8 cellular contexts compared by ENCODE assay signal in the genomic region with DNA sequence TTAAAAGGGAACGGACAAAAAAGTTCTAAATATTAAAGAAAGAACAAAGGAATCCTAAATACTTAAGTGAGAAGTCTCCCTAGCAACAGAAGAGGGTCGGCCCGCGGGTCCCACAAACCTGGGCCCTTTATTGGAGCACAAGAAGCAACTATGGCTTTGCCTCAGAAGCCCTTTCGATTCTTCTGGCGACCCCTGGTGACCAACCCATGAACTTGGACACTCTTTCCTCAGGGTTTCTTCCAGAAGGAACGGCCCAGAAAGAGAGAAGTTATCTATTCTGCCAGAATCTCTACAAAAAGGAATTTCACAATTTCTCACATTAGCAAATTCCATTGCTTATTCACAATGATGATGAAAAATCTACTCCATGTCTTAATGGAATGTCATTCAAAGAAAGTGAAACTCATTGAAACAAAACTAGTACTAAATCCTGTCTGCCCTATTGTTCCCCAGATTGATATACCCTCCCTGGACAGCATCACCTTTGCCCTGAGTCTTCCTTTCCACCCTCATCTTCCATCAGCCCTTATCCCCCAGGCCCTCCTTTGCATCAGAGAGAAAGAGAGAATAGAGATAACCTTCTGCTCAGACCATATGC. TPM values are rescaled to one million over a fixed set of nuclear protein-coding genes. Genes with fewer than 3 reads are reported as not detected.
DNase-seq lines count a peak whose midpoint lies in the region; ATAC-seq, FAIRE-seq and TF ChIP-seq lines count a peak whose summit lies in the region.

No MANE protein-coding gene starts in this region.

- H3K27ac Mint-ChIP-seq in stimulated activated effector memory CD8-positive, alpha-beta T cell treated with anti-CD3 and anti-CD28 coated beads, Interleukin-12 subunit alpha, Interleukin-12 subunit beta, amount 100 ng/mL, for 72 hours, result no peak overlapping the region

- H3K36me3 Mint-ChIP-seq in stimulated activated effector memory CD8-positive, alpha-beta T cell treated with anti-CD3 and anti-CD28 coated beads, Interleukin-12 subunit alpha, Interleukin-12 subunit beta, amount 100 ng/mL, for 72 hours, result no peaks in the 10 kb centered on the region

- no peaks in the 10 kb centered on the region for H3K4me1 Mint-ChIP-seq in stimulated activated effector memory CD8-positive, alpha-beta T cell treated with anti-CD3 and anti-CD28 coated beads, Interleukin-12 subunit alpha, Interleukin-12 subunit beta, amount 100 ng/mL, for 72 hours

- no peaks in the 10 kb centered on the region for H3K27me3 ChIP-seq in bronchial epithelial cell (ENCODE audit: control insufficient read depth, insufficient read depth, low read length)
- no peaks in the 10 kb centered on the region for H3K27me3 ChIP-seq in kidney epithelial cell (ENCODE audit: control insufficient read depth, insufficient read depth, low read length)

- H3K4me3 ChIP-seq in bronchial epithelial cell (ENCODE audit: low read depth, low read length) (no peak overlapping the region), kidney epithelial cell (ENCODE audit: low read depth, low read length) (no peak overlapping the region)

- FAIRE-seq in RCC 7860 (lab: Jason Lieb, UNC) (no peak), bronchial epithelial cell (lab: Jason Lieb, UNC) (no peak)

- DNase-seq in EH (ENCODE audit: low read depth) (peak; percentile 61), HT1080 (ENCODE audit: low read depth) (peak; percentile 34), RCC 7860 (ENCODE audit: low spot score) (peak; percentile 34), bronchial epithelial cell (ENCODE audit: low read depth) (peak; percentile 33), kidney epithelial cell (ENCODE audit: low read depth) (no peak)
- DNase-seq in stimulated activated effector memory CD8-positive, alpha-beta T cell treated with anti-CD3 and anti-CD28 coated beads, Interleukin-12 subunit alpha, Interleukin-12 subunit beta, amount 100 ng/mL, for 72 hours (ENCODE audit: low spot score in 2 of 2), result peak in 1 of 2 donors; percentile 63
- no peak for DNase-seq in activated effector memory CD4-positive, alpha-beta T cell treated with Interleukin-2 at 50 U/mL for 16 hours
- DNase-seq in activated CD4-positive, CD25-positive, alpha-beta regulatory T cell (lab: John Stamatoyannopoulos, UW), result no peak

- no peaks in the 10 kb centered on the region for H3K36me3 ChIP-seq in bronchial epithelial cell (ENCODE audit: control insufficient read depth, insufficient read depth, low read length)
- no peaks in the 10 kb centered on the region for H3K36me3 ChIP-seq in kidney epithelial cell (ENCODE audit: control insufficient read depth, insufficient read depth, low read length)

- TF ChIP-seq CTCF in bronchial epithelial cell (IDR thresholded peaks at IDR 0.05; ENCODE audit: insufficient read depth, low read length, severe bottlenecking) (peak; percentile 68), kidney epithelial cell (IDR thresholded peaks at IDR 0.05; ENCODE audit: insufficient read depth, low read length, poor library complexity, severe bottlenecking) (peak; percentile 79)

- no peaks in the 10 kb centered on the region for H3K9me3 Mint-ChIP-seq in stimulated activated effector memory CD8-positive, alpha-beta T cell treated with anti-CD3 and anti-CD28 coated beads, Interleukin-12 subunit alpha, Interleukin-12 subunit beta, amount 100 ng/mL, for 72 hours

- ATAC-seq in stimulated activated effector memory CD8-positive, alpha-beta T cell treated with anti-CD3 and anti-CD28 coated beads, Interleukin-12 subunit alpha, Interleukin-12 subunit beta, amount 100 ng/mL, for 72 hours, result peak; percentile 42

- H3K4me3 Mint-ChIP-seq in stimulated activated effector memory CD8-positive, alpha-beta T cell treated with anti-CD3 and anti-CD28 coated beads, Interleukin-12 subunit alpha, Interleukin-12 subunit beta, amount 100 ng/mL, for 72 hours, result no peak overlapping the region

RNA-seq across cellular contexts. Expression of a gene that starts 43.7 kb away (rescaled TPM):
- total RNA-seq in HT1080 (2014; rRNA removed; shearing (Covaris generic)), result 0.50 and 0.90 TPM in 2 replicates
- 0.19 TPM in 1 of 2 replicates, not detected in the other for polyA plus RNA-seq in HT1080 (2015; cell fraction: cytosol; rRNA removed)
- polyA plus RNA-seq in HT1080 (2015; cell fraction: nucleus; rRNA removed), result not detected in 2 replicates
- total RNA-seq in bronchial epithelial cell (not detected in 2 replicates), kidney epithelial cell (19.1 and 25.9 TPM in 2 replicates)

Comparison
In these comparisons a context has a peak if more than half of its experiments do, and no peak if none do; other contexts are left out.
1. DNase-seq: peak in EH (single experiment), HT1080 (single experiment), RCC 7860 (single experiment) and bronchial epithelial cell (single experiment); none in kidney epithelial cell (single experiment), activated effector memory CD4-positive, alpha-beta T cell treated with Interleukin-2 at 50 U/mL for 16 hours (single experiment) and activated CD4-positive, CD25-positive, alpha-beta regulatory T cell (0 of 4).
2. RNA of a gene that starts 43.7 kb away (total RNA-seq): 19.1 to 25.9 TPM in kidney epithelial cell; 0.50 to 0.90 TPM in HT1080 and not detected in bronchial epithelial cell; every median in the first group is over 10 times any median in the second.